ENCODE assay signal across 8 cellular contexts in the genomic region with DNA sequence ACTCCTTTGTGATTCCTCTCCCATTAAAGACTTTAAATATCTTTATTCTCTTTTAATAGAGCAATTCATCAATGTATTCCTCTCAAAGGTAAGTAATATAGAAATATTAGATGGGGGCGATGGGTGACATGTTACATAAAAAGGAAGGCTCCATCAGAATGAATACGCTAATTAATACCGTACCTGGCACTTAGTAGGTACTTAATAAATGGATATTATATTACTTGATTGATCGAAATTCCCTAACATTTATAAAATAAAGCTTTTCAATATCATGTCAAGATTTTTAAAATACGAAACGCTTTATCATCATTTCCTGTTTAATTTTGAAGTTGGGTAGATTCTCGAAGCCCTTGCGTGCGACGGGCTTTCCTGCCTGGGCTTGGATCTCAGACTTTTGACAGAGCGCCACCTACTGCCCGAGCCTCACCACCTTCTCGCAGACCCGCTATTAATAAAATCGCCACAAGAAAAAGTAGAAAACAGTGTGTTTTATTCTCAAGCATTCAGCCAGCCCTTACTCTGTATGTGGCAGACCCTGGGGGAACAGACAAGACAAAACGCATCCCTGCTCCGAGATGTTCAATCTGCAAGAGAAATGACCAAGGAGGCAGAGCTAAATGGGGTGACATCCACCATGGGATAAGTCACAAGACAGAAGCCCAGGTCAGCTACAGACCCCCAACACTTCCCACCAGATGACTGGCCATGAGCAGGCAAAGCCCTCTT.
DNase-seq lines count a peak whose midpoint lies in the region; ATAC-seq, FAIRE-seq and TF ChIP-seq lines count a peak whose summit lies in the region.

No MANE protein-coding gene starts in this region.

- peak; percentile 71 for TF ChIP-seq CTCF in WERI-Rb-1 (IDR thresholded peaks at IDR 0.05; ENCODE audit: low read depth, low read length)
- TF ChIP-seq CTCF in kidney (IDR thresholded peaks at IDR 0.05; ENCODE audit: borderline replicate concordance, extremely low read depth, insufficient read depth) = peak; percentile 82

- in situ Hi-C loops in T47D (cut with HindIII; ENCODE audit: low pct_unique_long_range_greater_than_20kb, low sequenced_read_pairs) = no loop called here

- H3K27me3 ChIP-seq in WERI-Rb-1 (ENCODE audit: insufficient read depth, low read depth, severe bottlenecking) = no peaks in the 10 kb centered on the region

- intact Hi-C loops in kidney (cut with DNase I) = loop anchor here (5.0 kb wide), 1 partner anchor 757 kb away; no protein-coding TSS in a partner anchor

- H3K36me3 ChIP-seq in WERI-Rb-1 (no peaks in the 10 kb centered on the region), kidney (ENCODE audit: control insufficient read depth in 1 of 2, insufficient read depth in 2 of 2, low read length in 2 of 2) (no peaks in the 10 kb centered on the region)

- H3K4me1 ChIP-seq in kidney (ENCODE audit: control insufficient read depth in 1 of 2, insufficient read depth in 1 of 2, low read depth in 1 of 2, low read length in 2 of 2) = peaks cover 12 to 14% of the 10 kb centered on the region in 2 donors

- no peak overlapping the region for H3K9ac ChIP-seq in kidney (ENCODE audit: low read length in 2 of 2)

- H3K4me3 ChIP-seq in WERI-Rb-1 (ENCODE audit: low read depth, low read length) = no peak overlapping the region
- H3K4me3 ChIP-seq in kidney (ENCODE audit: low read length in 2 of 2) = peak overlapping the region; percentile 3 to 7

- DNase-seq in NCI-H2081 (lab: John Stamatoyannopoulos, UW) (peak; percentile 44 to 47), NCI-H2081 treated with DMSO at 0.1 percent for 48 hours (lab: John Stamatoyannopoulos, UW) (no peak), NCI-H1092 treated with DMSO at 0.1 percent for 48 hours (lab: John Stamatoyannopoulos, UW) (peak; percentile 60), WERI-Rb-1 (peak; percentile 76), T47D (ENCODE audit: low read depth in 1 of 2, low spot score in 1 of 2) (peak; percentile 35 to 71), kidney (peak; percentile 86)
- DNase-seq in stimulated activated CD4-positive, alpha-beta T cell treated with anti-CD3 and anti-CD28 coated beads, Interleukin-1b, Interleukin-23, amount 100 ng/mL, for 48 hours = peak; percentile 78

- H3K9me3 ChIP-seq in WERI-Rb-1 (ENCODE audit: severe bottlenecking) (no peaks in the 10 kb centered on the region), kidney (ENCODE audit: control insufficient read depth in 1 of 2, low read length in 2 of 2) (no peaks in the 10 kb centered on the region)

- H3K27ac ChIP-seq in WERI-Rb-1 = no peak overlapping the region
- H3K27ac ChIP-seq in kidney (ENCODE audit: low read depth in 2 of 2, low read length in 2 of 2) = no peak overlapping the region

- ATAC-seq in HG03439 (IDR thresholded peaks at IDR 0.05; ENCODE audit: unreplicated experiment) = no peak

- FAIRE-seq in kidney (lab: Jason Lieb, UNC) = peak; percentile 74
